Comparison of ENCODE assay signal across 1 cellular context in the genomic region with DNA sequence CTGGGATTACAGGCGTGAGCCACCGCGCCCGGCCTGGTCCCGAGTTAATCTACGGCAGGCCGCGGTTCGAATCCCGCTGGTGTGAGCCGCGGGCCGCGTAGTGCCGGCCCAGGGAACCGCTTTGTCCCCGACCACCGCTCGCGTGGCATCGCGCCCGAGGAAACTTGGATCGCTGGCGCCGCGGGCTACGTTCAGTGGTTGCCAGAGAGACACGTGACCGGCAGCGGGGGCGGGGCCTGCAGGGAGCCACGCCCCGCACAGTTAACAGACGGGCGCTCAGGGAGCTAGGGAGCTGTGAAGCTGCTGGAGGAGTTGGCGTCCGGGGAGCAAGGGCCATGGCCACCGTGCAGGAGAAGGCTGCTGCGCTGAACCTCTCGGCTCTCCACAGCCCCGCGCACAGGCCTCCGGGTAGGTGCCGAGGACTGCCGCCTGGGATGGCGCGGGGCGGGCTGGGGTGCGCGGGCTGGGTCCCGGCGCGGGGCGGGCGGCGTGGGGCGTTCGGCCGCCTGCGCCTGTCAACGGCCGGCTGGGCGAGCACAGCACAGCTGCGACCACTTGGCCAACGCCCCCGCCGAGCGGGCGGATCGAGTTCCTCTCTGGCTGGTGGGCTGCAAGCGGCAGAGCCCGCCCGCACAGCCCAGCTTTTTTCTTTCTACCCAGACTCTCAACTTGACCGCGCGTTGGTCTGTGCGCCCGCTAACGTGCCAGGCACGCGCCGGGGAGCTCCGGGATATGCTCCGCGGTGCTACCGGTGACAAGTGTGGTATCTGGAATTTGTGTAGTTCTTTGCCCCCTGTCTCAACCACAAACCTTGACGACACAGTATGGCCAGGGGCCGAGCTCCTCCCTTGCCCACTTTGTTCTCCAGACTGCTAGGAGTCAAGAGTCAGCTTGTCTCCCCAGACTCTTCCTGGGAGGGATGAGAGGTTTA.
TF ChIP-seq lines count a peak whose summit lies in the region.

A gene (plus strand): TSS at position 258 of the 931 bp plus-strand sequence. CDS start 78 bp downstream, at position 336.

TF ChIP-seq in GM12878, 131 proteins besides CTCF, POLR2A, EP300 and RAD21 (continued from another document and continues in another):
- TF ChIP-seq, protein P1, sequence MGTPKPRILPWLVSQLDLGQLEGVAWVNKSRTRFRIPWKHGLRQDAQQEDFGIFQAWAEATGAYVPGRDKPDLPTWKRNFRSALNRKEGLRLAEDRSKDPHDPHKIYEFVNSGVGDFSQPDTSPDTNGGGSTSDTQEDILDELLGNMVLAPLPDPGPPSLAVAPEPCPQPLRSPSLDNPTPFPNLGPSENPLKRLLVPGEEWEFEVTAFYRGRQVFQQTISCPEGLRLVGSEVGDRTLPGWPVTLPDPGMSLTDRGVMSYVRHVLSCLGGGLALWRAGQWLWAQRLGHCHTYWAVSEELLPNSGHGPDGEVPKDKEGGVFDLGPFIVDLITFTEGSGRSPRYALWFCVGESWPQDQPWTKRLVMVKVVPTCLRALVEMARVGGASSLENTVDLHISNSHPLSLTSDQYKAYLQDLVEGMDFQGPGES (IDR thresholded peaks at IDR 0.05): no peak
- TF ChIP-seq MXI1 (IDR thresholded peaks at IDR 0.05; ENCODE audit: low read depth, low read length) (no peak), FOXK2 (IDR thresholded peaks at IDR 0.05) (no peak), RAD51 (IDR thresholded peaks at IDR 0.05) (peak; percentile 73; the same call in 1 of the 2 replicates), CBX3 (IDR thresholded peaks at IDR 0.05; ENCODE audit: borderline replicate concordance, low read depth) (no peak), RBBP5 (conservative IDR thresholded peaks at IDR 0.05) (no peak), YY1 (IDR thresholded peaks at IDR 0.05; ENCODE audit: low read depth, low read length) (peak; percentile 39; the same call in 1 of the 2 replicates), IKZF1 (conservative IDR thresholded peaks at IDR 0.05) (peak; percentile 66), EGR1 (IDR thresholded peaks at IDR 0.05; ENCODE audit: borderline replicate concordance in 1 of 2, low read depth in 2 of 2, low read length in 2 of 2) (peak in 1 of 2 experiments; percentile 31; a peak in 1 of 3 replicates), CREB1 (IDR thresholded peaks at IDR 0.05; ENCODE audit: low read depth) (no peak), ATF7 (IDR thresholded peaks at IDR 0.05; ENCODE audit: low read depth) (no peak), SRF (IDR thresholded peaks at IDR 0.05; ENCODE audit: low read depth in 2 of 2, low read length in 2 of 2) (0 out of 4 replicates have a peak, but pooled peaks of 1 of the 2 experiments have one; percentile 4), RUNX3 (IDR thresholded peaks at IDR 0.05; ENCODE audit: low read length) (no peak), MYB (IDR thresholded peaks at IDR 0.05; ENCODE audit: borderline replicate concordance, low read depth, low read length) (no peak), CEBPB (IDR thresholded peaks at IDR 0.05; ENCODE audit: borderline replicate concordance in 1 of 2, low read depth in 2 of 2, low read length in 2 of 2) (no peak), RFX5 (IDR thresholded peaks at IDR 0.05; ENCODE audit: low read depth, low read length) (no peak), MEF2B (IDR thresholded peaks at IDR 0.05; ENCODE audit: partially characterized antibody, poor library complexity, severe bottlenecking) (no peak)
- TF ChIP-seq, protein P2, sequence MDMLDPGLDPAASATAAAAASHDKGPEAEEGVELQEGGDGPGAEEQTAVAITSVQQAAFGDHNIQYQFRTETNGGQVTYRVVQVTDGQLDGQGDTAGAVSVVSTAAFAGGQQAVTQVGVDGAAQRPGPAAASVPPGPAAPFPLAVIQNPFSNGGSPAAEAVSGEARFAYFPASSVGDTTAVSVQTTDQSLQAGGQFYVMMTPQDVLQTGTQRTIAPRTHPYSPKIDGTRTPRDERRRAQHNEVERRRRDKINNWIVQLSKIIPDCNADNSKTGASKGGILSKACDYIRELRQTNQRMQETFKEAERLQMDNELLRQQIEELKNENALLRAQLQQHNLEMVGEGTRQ (IDR thresholded peaks at IDR 0.05; ENCODE audit: borderline replicate concordance, low read depth, low read length): peak; percentile 41; the same call in 1 of the 2 replicates
- TF ChIP-seq, protein P3, sequence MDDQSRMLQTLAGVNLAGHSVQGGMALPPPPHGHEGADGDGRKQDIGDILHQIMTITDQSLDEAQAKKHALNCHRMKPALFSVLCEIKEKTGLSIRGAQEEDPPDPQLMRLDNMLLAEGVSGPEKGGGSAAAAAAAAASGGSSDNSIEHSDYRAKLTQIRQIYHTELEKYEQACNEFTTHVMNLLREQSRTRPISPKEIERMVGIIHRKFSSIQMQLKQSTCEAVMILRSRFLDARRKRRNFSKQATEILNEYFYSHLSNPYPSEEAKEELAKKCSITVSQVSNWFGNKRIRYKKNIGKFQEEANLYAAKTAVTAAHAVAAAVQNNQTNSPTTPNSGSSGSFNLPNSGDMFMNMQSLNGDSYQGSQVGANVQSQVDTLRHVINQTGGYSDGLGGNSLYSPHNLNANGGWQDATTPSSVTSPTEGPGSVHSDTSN (IDR thresholded peaks at IDR 0.05; ENCODE audit: insufficient replicate concordance, low read depth, low read length): peak; percentile 24
- TF ChIP-seq, protein P4, sequence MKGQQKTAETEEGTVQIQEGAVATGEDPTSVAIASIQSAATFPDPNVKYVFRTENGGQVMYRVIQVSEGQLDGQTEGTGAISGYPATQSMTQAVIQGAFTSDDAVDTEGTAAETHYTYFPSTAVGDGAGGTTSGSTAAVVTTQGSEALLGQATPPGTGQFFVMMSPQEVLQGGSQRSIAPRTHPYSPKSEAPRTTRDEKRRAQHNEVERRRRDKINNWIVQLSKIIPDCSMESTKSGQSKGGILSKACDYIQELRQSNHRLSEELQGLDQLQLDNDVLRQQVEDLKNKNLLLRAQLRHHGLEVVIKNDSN (IDR thresholded peaks at IDR 0.05; ENCODE audit: borderline replicate concordance, extremely low read length, insufficient read depth, low read depth, low read length): peak; percentile 89
- TF ChIP-seq, protein P5, sequence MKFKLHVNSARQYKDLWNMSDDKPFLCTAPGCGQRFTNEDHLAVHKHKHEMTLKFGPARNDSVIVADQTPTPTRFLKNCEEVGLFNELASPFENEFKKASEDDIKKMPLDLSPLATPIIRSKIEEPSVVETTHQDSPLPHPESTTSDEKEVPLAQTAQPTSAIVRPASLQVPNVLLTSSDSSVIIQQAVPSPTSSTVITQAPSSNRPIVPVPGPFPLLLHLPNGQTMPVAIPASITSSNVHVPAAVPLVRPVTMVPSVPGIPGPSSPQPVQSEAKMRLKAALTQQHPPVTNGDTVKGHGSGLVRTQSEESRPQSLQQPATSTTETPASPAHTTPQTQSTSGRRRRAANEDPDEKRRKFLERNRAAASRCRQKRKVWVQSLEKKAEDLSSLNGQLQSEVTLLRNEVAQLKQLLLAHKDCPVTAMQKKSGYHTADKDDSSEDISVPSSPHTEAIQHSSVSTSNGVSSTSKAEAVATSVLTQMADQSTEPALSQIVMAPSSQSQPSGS (IDR thresholded peaks at IDR 0.05; ENCODE audit: low read length): no peak
- TF ChIP-seq, protein P6, sequence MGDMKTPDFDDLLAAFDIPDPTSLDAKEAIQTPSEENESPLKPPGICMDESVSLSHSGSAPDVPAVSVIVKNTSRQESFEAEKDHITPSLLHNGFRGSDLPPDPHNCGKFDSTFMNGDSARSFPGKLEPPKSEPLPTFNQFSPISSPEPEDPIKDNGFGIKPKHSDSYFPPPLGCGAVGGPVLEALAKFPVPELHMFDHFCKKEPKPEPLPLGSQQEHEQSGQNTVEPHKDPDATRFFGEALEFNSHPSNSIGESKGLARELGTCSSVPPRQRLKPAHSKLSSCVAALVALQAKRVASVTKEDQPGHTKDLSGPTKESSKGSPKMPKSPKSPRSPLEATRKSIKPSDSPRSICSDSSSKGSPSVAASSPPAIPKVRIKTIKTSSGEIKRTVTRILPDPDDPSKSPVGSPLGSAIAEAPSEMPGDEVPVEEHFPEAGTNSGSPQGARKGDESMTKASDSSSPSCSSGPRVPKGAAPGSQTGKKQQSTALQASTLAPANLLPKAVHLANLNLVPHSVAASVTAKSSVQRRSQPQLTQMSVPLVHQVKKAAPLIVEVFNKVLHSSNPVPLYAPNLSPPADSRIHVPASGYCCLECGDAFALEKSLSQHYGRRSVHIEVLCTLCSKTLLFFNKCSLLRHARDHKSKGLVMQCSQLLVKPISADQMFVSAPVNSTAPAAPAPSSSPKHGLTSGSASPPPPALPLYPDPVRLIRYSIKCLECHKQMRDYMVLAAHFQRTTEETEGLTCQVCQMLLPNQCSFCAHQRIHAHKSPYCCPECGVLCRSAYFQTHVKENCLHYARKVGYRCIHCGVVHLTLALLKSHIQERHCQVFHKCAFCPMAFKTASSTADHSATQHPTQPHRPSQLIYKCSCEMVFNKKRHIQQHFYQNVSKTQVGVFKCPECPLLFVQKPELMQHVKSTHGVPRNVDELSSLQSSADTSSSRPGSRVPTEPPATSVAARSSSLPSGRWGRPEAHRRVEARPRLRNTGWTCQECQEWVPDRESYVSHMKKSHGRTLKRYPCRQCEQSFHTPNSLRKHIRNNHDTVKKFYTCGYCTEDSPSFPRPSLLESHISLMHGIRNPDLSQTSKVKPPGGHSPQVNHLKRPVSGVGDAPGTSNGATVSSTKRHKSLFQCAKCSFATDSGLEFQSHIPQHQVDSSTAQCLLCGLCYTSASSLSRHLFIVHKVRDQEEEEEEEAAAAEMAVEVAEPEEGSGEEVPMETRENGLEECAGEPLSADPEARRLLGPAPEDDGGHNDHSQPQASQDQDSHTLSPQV (IDR thresholded peaks at IDR 0.05): no peak
- TF ChIP-seq, protein P7, sequence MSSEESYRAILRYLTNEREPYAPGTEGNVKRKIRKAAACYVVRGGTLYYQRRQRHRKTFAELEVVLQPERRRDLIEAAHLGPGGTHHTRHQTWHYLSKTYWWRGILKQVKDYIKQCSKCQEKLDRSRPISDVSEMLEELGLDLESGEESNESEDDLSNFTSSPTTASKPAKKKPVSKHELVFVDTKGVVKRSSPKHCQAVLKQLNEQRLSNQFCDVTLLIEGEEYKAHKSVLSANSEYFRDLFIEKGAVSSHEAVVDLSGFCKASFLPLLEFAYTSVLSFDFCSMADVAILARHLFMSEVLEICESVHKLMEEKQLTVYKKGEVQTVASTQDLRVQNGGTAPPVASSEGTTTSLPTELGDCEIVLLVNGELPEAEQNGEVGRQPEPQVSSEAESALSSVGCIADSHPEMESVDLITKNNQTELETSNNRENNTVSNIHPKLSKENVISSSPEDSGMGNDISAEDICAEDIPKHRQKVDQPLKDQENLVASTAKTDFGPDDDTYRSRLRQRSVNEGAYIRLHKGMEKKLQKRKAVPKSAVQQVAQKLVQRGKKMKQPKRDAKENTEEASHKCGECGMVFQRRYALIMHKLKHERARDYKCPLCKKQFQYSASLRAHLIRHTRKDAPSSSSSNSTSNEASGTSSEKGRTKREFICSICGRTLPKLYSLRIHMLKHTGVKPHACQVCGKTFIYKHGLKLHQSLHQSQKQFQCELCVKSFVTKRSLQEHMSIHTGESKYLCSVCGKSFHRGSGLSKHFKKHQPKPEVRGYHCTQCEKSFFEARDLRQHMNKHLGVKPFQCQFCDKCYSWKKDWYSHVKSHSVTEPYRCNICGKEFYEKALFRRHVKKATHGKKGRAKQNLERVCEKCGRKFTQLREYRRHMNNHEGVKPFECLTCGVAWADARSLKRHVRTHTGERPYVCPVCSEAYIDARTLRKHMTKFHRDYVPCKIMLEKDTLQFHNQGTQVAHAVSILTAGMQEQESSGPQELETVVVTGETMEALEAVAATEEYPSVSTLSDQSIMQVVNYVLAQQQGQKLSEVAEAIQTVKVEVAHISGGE (CRISPR knock-in tag; IDR thresholded peaks at IDR 0.05): no peak
- TF ChIP-seq, protein P8, sequence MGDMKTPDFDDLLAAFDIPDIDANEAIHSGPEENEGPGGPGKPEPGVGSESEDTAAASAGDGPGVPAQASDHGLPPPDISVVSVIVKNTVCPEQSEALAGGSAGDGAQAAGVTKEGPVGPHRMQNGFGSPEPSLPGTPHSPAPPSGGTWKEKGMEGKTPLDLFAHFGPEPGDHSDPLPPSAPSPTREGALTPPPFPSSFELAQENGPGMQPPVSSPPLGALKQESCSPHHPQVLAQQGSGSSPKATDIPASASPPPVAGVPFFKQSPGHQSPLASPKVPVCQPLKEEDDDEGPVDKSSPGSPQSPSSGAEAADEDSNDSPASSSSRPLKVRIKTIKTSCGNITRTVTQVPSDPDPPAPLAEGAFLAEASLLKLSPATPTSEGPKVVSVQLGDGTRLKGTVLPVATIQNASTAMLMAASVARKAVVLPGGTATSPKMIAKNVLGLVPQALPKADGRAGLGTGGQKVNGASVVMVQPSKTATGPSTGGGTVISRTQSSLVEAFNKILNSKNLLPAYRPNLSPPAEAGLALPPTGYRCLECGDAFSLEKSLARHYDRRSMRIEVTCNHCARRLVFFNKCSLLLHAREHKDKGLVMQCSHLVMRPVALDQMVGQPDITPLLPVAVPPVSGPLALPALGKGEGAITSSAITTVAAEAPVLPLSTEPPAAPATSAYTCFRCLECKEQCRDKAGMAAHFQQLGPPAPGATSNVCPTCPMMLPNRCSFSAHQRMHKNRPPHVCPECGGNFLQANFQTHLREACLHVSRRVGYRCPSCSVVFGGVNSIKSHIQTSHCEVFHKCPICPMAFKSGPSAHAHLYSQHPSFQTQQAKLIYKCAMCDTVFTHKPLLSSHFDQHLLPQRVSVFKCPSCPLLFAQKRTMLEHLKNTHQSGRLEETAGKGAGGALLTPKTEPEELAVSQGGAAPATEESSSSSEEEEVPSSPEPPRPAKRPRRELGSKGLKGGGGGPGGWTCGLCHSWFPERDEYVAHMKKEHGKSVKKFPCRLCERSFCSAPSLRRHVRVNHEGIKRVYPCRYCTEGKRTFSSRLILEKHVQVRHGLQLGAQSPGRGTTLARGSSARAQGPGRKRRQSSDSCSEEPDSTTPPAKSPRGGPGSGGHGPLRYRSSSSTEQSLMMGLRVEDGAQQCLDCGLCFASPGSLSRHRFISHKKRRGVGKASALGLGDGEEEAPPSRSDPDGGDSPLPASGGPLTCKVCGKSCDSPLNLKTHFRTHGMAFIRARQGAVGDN (IDR thresholded peaks at IDR 0.05): 0 out of 2 replicates have a peak, but pooled peaks have one; percentile 18
- TF ChIP-seq, protein P9, sequence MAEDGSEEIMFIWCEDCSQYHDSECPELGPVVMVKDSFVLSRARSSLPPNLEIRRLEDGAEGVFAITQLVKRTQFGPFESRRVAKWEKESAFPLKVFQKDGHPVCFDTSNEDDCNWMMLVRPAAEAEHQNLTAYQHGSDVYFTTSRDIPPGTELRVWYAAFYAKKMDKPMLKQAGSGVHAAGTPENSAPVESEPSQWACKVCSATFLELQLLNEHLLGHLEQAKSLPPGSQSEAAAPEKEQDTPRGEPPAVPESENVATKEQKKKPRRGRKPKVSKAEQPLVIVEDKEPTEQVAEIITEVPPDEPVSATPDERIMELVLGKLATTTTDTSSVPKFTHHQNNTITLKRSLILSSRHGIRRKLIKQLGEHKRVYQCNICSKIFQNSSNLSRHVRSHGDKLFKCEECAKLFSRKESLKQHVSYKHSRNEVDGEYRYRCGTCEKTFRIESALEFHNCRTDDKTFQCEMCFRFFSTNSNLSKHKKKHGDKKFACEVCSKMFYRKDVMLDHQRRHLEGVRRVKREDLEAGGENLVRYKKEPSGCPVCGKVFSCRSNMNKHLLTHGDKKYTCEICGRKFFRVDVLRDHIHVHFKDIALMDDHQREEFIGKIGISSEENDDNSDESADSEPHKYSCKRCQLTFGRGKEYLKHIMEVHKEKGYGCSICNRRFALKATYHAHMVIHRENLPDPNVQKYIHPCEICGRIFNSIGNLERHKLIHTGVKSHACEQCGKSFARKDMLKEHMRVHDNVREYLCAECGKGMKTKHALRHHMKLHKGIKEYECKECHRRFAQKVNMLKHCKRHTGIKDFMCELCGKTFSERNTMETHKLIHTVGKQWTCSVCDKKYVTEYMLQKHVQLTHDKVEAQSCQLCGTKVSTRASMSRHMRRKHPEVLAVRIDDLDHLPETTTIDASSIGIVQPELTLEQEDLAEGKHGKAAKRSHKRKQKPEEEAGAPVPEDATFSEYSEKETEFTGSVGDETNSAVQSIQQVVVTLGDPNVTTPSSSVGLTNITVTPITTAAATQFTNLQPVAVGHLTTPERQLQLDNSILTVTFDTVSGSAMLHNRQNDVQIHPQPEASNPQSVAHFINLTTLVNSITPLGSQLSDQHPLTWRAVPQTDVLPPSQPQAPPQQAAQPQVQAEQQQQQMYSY (CRISPR knock-in tag; IDR thresholded peaks at IDR 0.05): no peak
